Comparison of ENCODE assay signal across 8 cellular contexts in the genomic region with DNA sequence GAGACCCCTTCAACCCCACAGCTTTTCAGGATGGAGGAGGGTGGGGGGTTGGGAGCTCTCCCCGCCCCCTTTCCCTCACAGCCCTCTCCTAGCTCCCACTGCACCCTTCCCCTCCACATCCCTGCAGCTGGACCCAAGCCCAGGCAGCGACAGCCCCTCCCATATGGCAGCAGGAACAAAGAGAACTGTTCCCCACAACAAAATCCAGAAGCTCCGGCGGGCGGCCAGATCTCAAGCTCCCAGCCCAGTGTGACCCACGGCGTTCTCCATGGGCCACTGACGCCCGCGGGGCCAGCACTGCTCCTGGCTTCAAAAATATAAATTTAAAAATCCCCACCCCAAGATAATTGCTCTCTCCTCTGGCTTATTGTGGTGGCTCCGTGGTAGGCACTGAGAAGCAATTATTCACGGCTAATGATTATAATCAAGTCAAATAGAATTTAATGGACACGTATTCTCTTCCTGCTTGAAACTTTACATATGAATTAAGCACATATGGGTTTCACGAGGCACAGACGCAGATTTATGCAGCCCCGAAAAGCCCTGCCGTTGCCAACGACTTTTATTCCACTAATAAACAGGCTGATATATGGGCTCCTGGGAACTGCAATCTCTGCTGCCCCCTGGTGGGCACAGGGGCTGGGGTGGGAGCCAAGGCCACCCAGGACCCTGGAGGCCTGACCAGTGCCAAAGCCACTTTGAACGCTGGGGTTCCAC. TPM values are rescaled to one million over a fixed set of nuclear protein-coding genes. Genes with fewer than 3 reads are reported as not detected.
DNase-seq lines count a peak whose midpoint lies in the region; ATAC-seq and TF ChIP-seq lines count a peak whose summit lies in the region.

No MANE protein-coding gene starts in this region.

- intact Hi-C loops in left cardiac atrium (cut with DNase I): loop anchor here (2.0 to 5.0 kb wide), 3 partner anchors 111 to 150 kb away; partner anchors contain the start of gene FLRT1 (in 1 of the 2)
- intact Hi-C loops in uterus (cut with DNase I; ENCODE audit: low total_unique reads): loop anchor here (10.0 kb wide), 2 partner anchors 314 to 384 kb away; partner anchors contain the start of genes MARK2 and ZFTA

- peak; percentile 95 for TF ChIP-seq CTCF in NB4 (IDR thresholded peaks at IDR 0.05; ENCODE audit: low read depth, low read length)
- peak; percentile 94 to 97 (median 95) for TF ChIP-seq CTCF in uterus (IDR thresholded peaks at IDR 0.05)

- DNase-seq in EH (ENCODE audit: low read depth) (peak; percentile 75), NB4 (ENCODE audit: low read depth) (peak; percentile 76), T-helper 2 cell (peak; percentile 51 to 61 (median 52)), amniotic stem cell (lab: John Stamatoyannopoulos, UW) (peak; percentile 32), left cardiac atrium (peak; percentile 81), putamen (ENCODE audit: low spot score) (peak; percentile 93), uterus (peak; percentile 77 to 83)

- H3K4me1 ChIP-seq in uterus: no peaks in the 10 kb centered on the region

- no peaks in the 10 kb centered on the region for H3K9me3 ChIP-seq in uterus

- H3K27me3 ChIP-seq in uterus: no peaks in the 10 kb centered on the region

- ATAC-seq in left cardiac atrium: peak; percentile 74 to 78
- no peak for ATAC-seq in HG02884 (IDR thresholded peaks at IDR 0.05; ENCODE audit: unreplicated experiment)

- no peak for TF ChIP-seq POLR2A in NB4 (IDR thresholded peaks at IDR 0.05; ENCODE audit: extremely low read depth, insufficient read length)
- no peak for TF ChIP-seq POLR2A in uterus (IDR thresholded peaks at IDR 0.05)

- H3K27ac ChIP-seq in uterus: peak overlapping the region; percentile 23 to 73

- H3K36me3 ChIP-seq in uterus: no peaks in the 10 kb centered on the region

- no peak overlapping the region for H3K4me3 ChIP-seq in NB4 (ENCODE audit: low read depth, low read length)
- H3K4me3 ChIP-seq in uterus: peak overlapping the region; percentile 12 to 17

RNA-seq across cellular contexts. Expression of gene MACROD1, which starts 17.6 kb away (rescaled TPM):
- 10 to 100 TPM; 37.9 to 48.0 TPM for total RNA-seq in left cardiac atrium
- 10 to 100 TPM in 1 of 4 donors, 1 to 10 TPM in 3; 1.8 to 27.1 (median 6.6) TPM for total RNA-seq in uterus

RNA-seq across cellular contexts. Expression of gene STIP1, which starts 37.6 kb away (rescaled TPM):
- total RNA-seq in left cardiac atrium (100 to 1,000 TPM; 102 to 125 TPM), uterus (100 to 1,000 TPM in 1 of 4 donors, 10 to 100 TPM in 3; 20.9 to 101 (median 83.8) TPM)

RNA-seq across cellular contexts. Expression of gene FERMT3, which starts 58.2 kb away (rescaled TPM):
- total RNA-seq in left cardiac atrium (10 to 100 TPM; 23.8 to 25.8 TPM), uterus (10 to 100 TPM in 2 of 4 donors, 1 to 10 TPM in 2; 3.1 to 50.3 (median 9.3) TPM)

Comparison
In these comparisons a context has a peak if more than half of its experiments do, and no peak if none do; other contexts are left out.
1. DNase-seq: peak in every context shown above with its lines; median percentile 93 in putamen; 81 in left cardiac atrium; 80 in uterus; 76 in NB4; 75 in EH; 52 in T-helper 2 cell; 32 in amniotic stem cell.